Comparison of ENCODE assay signal across 15 cellular contexts in genomic region chr16:23974223-23974622, GRCh38.
DNase-seq lines count a peak whose midpoint lies in the region; ATAC-seq and TF ChIP-seq lines count a peak whose summit lies in the region.
"Had no signal": no experiment of that assay in that cellular context is flagged by ENCODE, and none has a peak within 500 bp of the region (broad histone marks: within the 10 kb centered on the region; RNA-seq: fewer than 3 reads in every experiment).

No MANE protein-coding gene starts in this region.

- no peak overlapping the region for H3K4me2 ChIP-seq in GM23338

- POLR2A ChIA-PET in naive thymus-derived CD8-positive, alpha-beta T cell (lab: Charles Lee): no interaction called here

- no peak for TF ChIP-seq CTCF in GM23338 (conservative IDR thresholded peaks at IDR 0.05; ENCODE audit: low read depth in 2 of 2)
- no peak for TF ChIP-seq CTCF in type B pancreatic cell (conservative IDR thresholded peaks at IDR 0.05)

- no peaks in the 10 kb centered on the region for H3K79me2 ChIP-seq in GM23338 (replicated peaks; ENCODE audit: insufficient read depth)

- peak; percentile 100 for ATAC-seq in GM23338
- no peak for ATAC-seq in naive thymus-derived CD8-positive, alpha-beta T cell

- H3K4me3 ChIP-seq in GM23338: no peak overlapping the region
- H3K4me3 ChIP-seq: breast epithelium, vagina had no signal

- H3K27me3 Mint-ChIP-seq in GM23338 (ENCODE audit: insufficient read depth, low read depth, poor library complexity) (peaks cover 2% of the 10 kb centered on the region), type B pancreatic cell (peaks cover 9% of the 10 kb centered on the region)
- H3K27me3 Mint-ChIP-seq in naive thymus-derived CD8-positive, alpha-beta T cell: no peaks in the 10 kb centered on the region

- H3K9me3 Mint-ChIP-seq in GM23338 (no peaks in the 10 kb centered on the region; the same call in 2 of the 3 replicates), type B pancreatic cell (no peaks in the 10 kb centered on the region)
- no peaks in the 10 kb centered on the region for H3K9me3 Mint-ChIP-seq in naive thymus-derived CD8-positive, alpha-beta T cell
- H3K9me3 Mint-ChIP-seq: CD14-positive monocyte had no signal

- H3K36me3 Mint-ChIP-seq in GM23338 (ENCODE audit: low read depth): no peaks in the 10 kb centered on the region
- H3K36me3 Mint-ChIP-seq in naive thymus-derived CD8-positive, alpha-beta T cell: peaks cover 0 to 5% (median 2%) of the 10 kb centered on the region in 3 donors
- H3K36me3 Mint-ChIP-seq in type B pancreatic cell: no peaks in the 10 kb centered on the region

- H2AFZ ChIP-seq in GM23338: no peak overlapping the region

- no peak overlapping the region for H3K4me3 Mint-ChIP-seq in GM23338
- H3K4me3 Mint-ChIP-seq in naive thymus-derived CD8-positive, alpha-beta T cell: peak overlapping the region in 2 of 10 donors; percentile 5 to 57
- H3K4me3 Mint-ChIP-seq in type B pancreatic cell: no peak overlapping the region
- H3K4me3 Mint-ChIP-seq: CD14-positive monocyte had no signal

- peaks cover 22% of the 10 kb centered on the region for H3K4me1 Mint-ChIP-seq in GM23338
- peaks cover 28 to 78% (median 61%) of the 10 kb centered on the region in 4 donors for H3K4me1 Mint-ChIP-seq in naive thymus-derived CD8-positive, alpha-beta T cell
- H3K4me1 Mint-ChIP-seq in type B pancreatic cell (ENCODE audit: unreplicated experiment): peaks cover 3% of the 10 kb centered on the region

- H3K9me2 ChIP-seq in GM23338 (ENCODE audit: insufficient read depth): no peaks in the 10 kb centered on the region

- no peak overlapping the region; the same call in 1 of the 2 replicates for H3K27ac Mint-ChIP-seq in GM23338
- peak overlapping the region in 6 of 10 donors; percentile 8 to 65 (median 44) for H3K27ac Mint-ChIP-seq in naive thymus-derived CD8-positive, alpha-beta T cell
- no peak overlapping the region for H3K27ac Mint-ChIP-seq in type B pancreatic cell

- H3K4me1 ChIP-seq in GM23338 (ENCODE audit: insufficient read depth): peaks cover 9% of the 10 kb centered on the region; the same call in 1 of the 2 replicates
- H3K4me1 ChIP-seq: breast epithelium, vagina had no signal

- H3F3A ChIP-seq in GM23338 (replicated peaks; ENCODE audit: low read depth): no peaks in the 10 kb centered on the region

- H3K27me3 ChIP-seq in GM23338 (ENCODE audit: insufficient read depth): no peaks in the 10 kb centered on the region
- H3K27me3 ChIP-seq: breast epithelium, vagina had no signal

- no peaks in the 10 kb centered on the region for H3K36me3 ChIP-seq in GM23338 (ENCODE audit: insufficient read depth)
- H3K36me3 ChIP-seq: breast epithelium, vagina had no signal

- peak; percentile 92 for DNase-seq in GM23338 (ENCODE audit: low spot score)
- DNase-seq in NCI-H460 (ENCODE audit: extremely low read depth, low read depth): peak; percentile 5
- peak; percentile 14 for DNase-seq in astrocyte of the hippocampus (ENCODE audit: low read depth, low spot score)
- no peak for DNase-seq in naive thymus-derived CD8-positive, alpha-beta T cell
- DNase-seq in mesenteric fat pad (ENCODE audit: low spot score): no peak
- no peak for DNase-seq in retina
- no peak for DNase-seq in type B pancreatic cell (ENCODE audit: extremely low spot score, unreplicated experiment)
- DNase-seq: activated CD4-positive, alpha-beta T cell treated with anti-CD3 and anti-CD28 coated beads, Interleukin-2, amount 50 U/mL, for 48 hours; activated gamma-delta T cell; EL; NCI-H1417 treated with DMSO at 0.1 percent for 48 hours; NCI-H345 had no signal

- H4K20me1 ChIP-seq in GM23338 (replicated peaks; ENCODE audit: insufficient read depth): 0 out of 2 replicates have a peak, but pooled peaks cover 5% of the 10 kb centered on the region

- H3K27ac ChIP-seq in GM23338 (ENCODE audit: low read depth): no peak overlapping the region
- H3K27ac ChIP-seq: breast epithelium, vagina had no signal

TF ChIP-seq in GM23338, 12 proteins besides CTCF, POLR2A, EP300 and RAD21:
- TF ChIP-seq ETS1 (IDR thresholded peaks at IDR 0.05) (no peak), REST (IDR thresholded peaks at IDR 0.05; ENCODE audit: unreplicated experiment) (peak; percentile 92)

Comparison
In these comparisons a context has a peak if more than half of its experiments do, and no peak if none do; other contexts are left out.
1. DNase-seq: peak in GM23338 (single experiment), NCI-H460 (single experiment) and astrocyte of the hippocampus (single experiment); none in naive thymus-derived CD8-positive, alpha-beta T cell (0 of 10), mesenteric fat pad (single experiment), retina (single experiment) and type B pancreatic cell (single experiment).
2. H3K27ac Mint-ChIP-seq: peak in naive thymus-derived CD8-positive, alpha-beta T cell (6 of 10); none in GM23338 (single experiment) and type B pancreatic cell (single experiment).